9 cellular contexts compared by ENCODE assay signal in the genomic region with DNA sequence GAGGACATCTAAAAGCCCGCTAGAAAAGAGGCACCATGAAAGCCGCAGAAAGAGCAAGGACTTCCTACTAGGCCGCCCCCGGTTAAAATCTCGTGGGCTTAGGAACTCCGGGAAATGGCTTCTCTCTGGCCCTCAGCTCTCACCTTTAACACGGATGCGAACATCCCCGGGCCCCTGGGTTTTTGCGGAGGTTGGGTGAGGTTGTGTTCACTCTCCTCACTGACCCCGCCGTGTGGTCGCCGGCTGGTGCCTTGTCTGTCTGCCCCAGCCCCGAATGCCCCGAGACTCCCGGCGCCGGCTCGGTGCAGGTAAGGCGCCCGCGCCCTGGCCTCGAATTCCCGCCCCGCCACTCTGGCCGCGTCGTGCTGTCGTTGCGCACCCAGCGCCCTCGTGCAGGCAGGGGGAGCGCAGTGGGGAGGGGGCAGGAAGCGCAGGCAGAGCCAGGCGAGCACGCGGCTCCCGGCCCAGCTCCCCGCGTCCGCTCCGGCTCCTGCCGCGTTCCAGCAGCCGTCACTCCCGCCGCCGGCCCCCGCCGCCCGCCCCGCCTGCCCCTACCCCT. TPM values are rescaled to one million over a fixed set of nuclear protein-coding genes. Genes with fewer than 3 reads are reported as not detected.
DNase-seq lines count a peak whose midpoint lies in the region; ATAC-seq and TF ChIP-seq lines count a peak whose summit lies in the region.
"Had no signal": no experiment of that assay in that cellular context is flagged by ENCODE, and none has a peak within 500 bp of the region (broad histone marks: within the 10 kb centered on the region; RNA-seq: fewer than 3 reads in every experiment).

A gene (plus strand): TSS at position 437 of the 559 bp plus-strand sequence. CDS start 326 bp downstream, outside the sequence.

- H3K9ac ChIP-seq in parathyroid adenoma: no peak within 1 kb of the TSS

- no peaks in the 10 kb centered on the region for H3K9me3 ChIP-seq in parathyroid adenoma (ENCODE audit: control insufficient read depth, low read length)

- peak within 1 kb of the TSS; percentile 73 for H2AFZ ChIP-seq in parathyroid adenoma

- H3K9me3 Mint-ChIP-seq in CD14-positive monocyte: peaks cover 0 to 6% (median 3%) of the 10 kb centered on the region in 7 donors

- H3K4me3 Mint-ChIP-seq in CD14-positive monocyte: peak within 1 kb of the TSS; percentile 75 to 83

- DNase-seq in CD14-positive monocyte (ENCODE audit: low spot score): no peak
- DNase-seq in NCI-H1417 (lab: John Stamatoyannopoulos, UW): peak in 2 of 3 experiments; percentile 88 to 90
- DNase-seq in activated T-cell treated with anti-CD3 and anti-CD28 coated beads for 48 hours (ENCODE audit: low read depth): peak; percentile 48
- DNase-seq in fibroblast of pulmonary artery (ENCODE audit: low read depth): peak; percentile 16
- no peak for DNase-seq in NCI-H2171 treated with DMSO at 0.1 percent for 48 hours (lab: John Stamatoyannopoulos, UW)

- H3K4me2 ChIP-seq in parathyroid adenoma (ENCODE audit: low read length): peak within 1 kb of the TSS; percentile 61

- H3K4me1 ChIP-seq in parathyroid adenoma: no peaks in the 10 kb centered on the region

- TF ChIP-seq CTCF in CD14-positive monocyte (IDR thresholded peaks at IDR 0.05): no peak
- no peak for TF ChIP-seq CTCF in fibroblast of pulmonary artery (IDR thresholded peaks at IDR 0.05; ENCODE audit: low read length, missing control alignments)
- no peak for TF ChIP-seq CTCF in parathyroid adenoma (IDR thresholded peaks at IDR 0.05)

- H3K27ac ChIP-seq in parathyroid adenoma: no peak within 1 kb of the TSS

- peaks cover 53% of the 10 kb centered on the region for H3K4me1 Mint-ChIP-seq in CD14-positive monocyte

- H3K27me3 ChIP-seq in parathyroid adenoma (ENCODE audit: control insufficient read depth, insufficient read depth, low read length): peaks cover 5% of the 10 kb centered on the region

- H3K4me3 ChIP-seq in fibroblast of pulmonary artery (replicated peaks; ENCODE audit: low read depth, low read length) (peak within 1 kb of the TSS; percentile 14), parathyroid adenoma (ENCODE audit: low read depth, low read length) (peak within 1 kb of the TSS; percentile 39)
- H3K4me3 ChIP-seq: lung had no signal

- intact Hi-C loops in CD14-positive monocyte (cut with micrococcal nuclease): loop anchor here (10.0 kb wide), 1 partner anchor 78 kb away; a partner anchor contains a TSS

- no peaks in the 10 kb centered on the region for H3K79me2 ChIP-seq in parathyroid adenoma

- no peaks in the 10 kb centered on the region for H3K36me3 ChIP-seq in parathyroid adenoma (ENCODE audit: control insufficient read depth, insufficient read depth, low read length)

- peaks cover 0 to 13% of the 10 kb centered on the region in 2 donors for H3K36me3 Mint-ChIP-seq in CD14-positive monocyte

- H3K27ac Mint-ChIP-seq in CD14-positive monocyte: peak within 1 kb of the TSS; percentile 39 to 81 (median 65)

- H3K27me3 Mint-ChIP-seq in CD14-positive monocyte (ENCODE audit: low read depth in 3 of 3): peaks cover 29 to 31% (median 29%) of the 10 kb centered on the region in 3 donors

- ATAC-seq in GM21717 (IDR thresholded peaks at IDR 0.05; ENCODE audit: unreplicated experiment) (no peak), GM19455 (IDR thresholded peaks at IDR 0.05; ENCODE audit: unreplicated experiment) (no peak)

RNA-seq across cellular contexts. Expression of the gene that starts here (rescaled TPM):
- polyA plus RNA-seq in CD14-positive monocyte: under 1 TPM in 1 of 2 donors, not detected in 1; 0.28 TPM

Comparison
In these comparisons a context has a peak if more than half of its experiments do, and no peak if none do; other contexts are left out.
1. DNase-seq: peak in NCI-H1417 (2 of 3), activated T-cell treated with anti-CD3 and anti-CD28 coated beads for 48 hours (single experiment) and fibroblast of pulmonary artery (single experiment); none in CD14-positive monocyte (single experiment) and NCI-H2171 treated with DMSO at 0.1 percent for 48 hours (single experiment).